In the genomic region with DNA sequence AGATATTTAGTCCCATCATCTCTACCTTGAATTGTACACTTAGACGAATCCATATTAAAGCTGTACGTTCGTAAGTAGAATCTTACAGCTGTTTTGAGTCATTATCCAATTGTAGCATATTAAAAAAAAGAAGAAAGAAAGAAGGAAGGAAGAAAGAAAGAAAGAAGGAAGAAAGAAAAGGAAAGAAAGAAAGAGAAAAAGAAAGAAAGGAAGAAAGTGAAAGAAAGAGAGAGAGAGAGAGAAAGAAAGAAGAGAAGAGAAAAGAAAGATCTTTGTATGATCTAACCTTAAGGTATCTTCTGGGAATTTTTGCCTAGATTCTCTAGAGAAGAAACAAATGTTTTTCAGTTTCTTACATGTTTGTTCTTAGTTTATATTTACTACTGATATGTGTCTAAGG, we compare ENCODE assay signal across 13 cellular contexts. TPM values are rescaled to one million over a fixed set of nuclear protein-coding genes. Genes with fewer than 3 reads are reported as not detected.
A peak's percentile ranks its signal among the peaks of the same experiment; 100 is the strongest.
DNase-seq lines count a peak whose midpoint lies in the region; ATAC-seq and TF ChIP-seq lines count a peak whose summit lies in the region.
"Had no signal": no experiment of that assay in that cellular context is flagged by ENCODE, and none has a peak within 500 bp of the region (broad histone marks: within the 10 kb centered on the region; RNA-seq: fewer than 3 reads in every experiment).

No MANE protein-coding gene starts in this region.

- DNase-seq in MM.1S (no peak), colonic mucosa (no peak), tibial artery (no peak)
- no peak for DNase-seq in central memory CD4-positive, alpha-beta T cell
- DNase-seq: activated CD4-positive, alpha-beta memory T cell treated with anti-CD3 and anti-CD28 coated beads for 36 hours; activated gamma-delta T cell treated with Interleukin-2 at 50 U/mL for 16 hours; NCI-H226; stimulated activated CD4-positive, alpha-beta T cell treated with anti-CD3 and anti-CD28 coated beads, Interleukin-4, amount 100 ng/mL, for 4 hours; stimulated activated naive CD8-positive, alpha-beta T cell treated with anti-CD3 and anti-CD28 coated beads, Interleukin-15, Interleukin-2, amounts not matched to agents 100 U/mL and 50 U/mL, for 24 hours had no signal

- H3K36me3 ChIP-seq in MM.1S (replicated peaks; ENCODE audit: insufficient read depth, low read length): no peaks in the 10 kb centered on the region
- no peaks in the 10 kb centered on the region for H3K36me3 ChIP-seq in colonic mucosa
- no peaks in the 10 kb centered on the region for H3K36me3 ChIP-seq in mucosa of rectum (ENCODE audit: control insufficient read depth in 2 of 2, insufficient read depth in 2 of 2, low read length in 2 of 2)
- H3K36me3 ChIP-seq in tibial artery: no peaks in the 10 kb centered on the region

- H3K4me3 ChIP-seq in MM.1S (ENCODE audit: low read length) (no peak overlapping the region), colonic mucosa (no peak overlapping the region), mucosa of rectum (ENCODE audit: low read length in 2 of 2) (peak overlapping the region; percentile 57 to 60), tibial artery (peak overlapping the region; percentile 37 to 47)
- H3K4me3 ChIP-seq: lung had no signal

- intact Hi-C loops in colonic mucosa (cut with DNase I) (no loop called here), tibial artery (cut with DNase I; ENCODE audit: low total_unique reads) (no loop called here)

- H3K9me2 ChIP-seq in MM.1S (replicated peaks; ENCODE audit: insufficient read depth, low read length): no peaks in the 10 kb centered on the region

- 0 out of 2 replicates have a peak overlapping the region, but pooled peaks have one; percentile 18 for H2AFZ ChIP-seq in MM.1S (ENCODE audit: low read length)

- peak overlapping the region; percentile 34 for H3K4me2 ChIP-seq in MM.1S (ENCODE audit: low read depth, low read length)

- H3F3A ChIP-seq in MM.1S (ENCODE audit: insufficient read depth, low read length): no peaks in the 10 kb centered on the region

- H3K4me1 ChIP-seq in MM.1S (ENCODE audit: low read length) (peaks cover 8% of the 10 kb centered on the region; the same call in 1 of the 2 replicates), colonic mucosa (no peaks in the 10 kb centered on the region), mucosa of rectum (ENCODE audit: control insufficient read depth in 2 of 2, insufficient read depth in 2 of 2, low read length in 2 of 2) (peaks cover 0 to 2% of the 10 kb centered on the region in 2 donors), tibial artery (peaks cover 0 to 21% (median 4%) of the 10 kb centered on the region in 4 donors)

- no peaks in the 10 kb centered on the region for H4K20me1 ChIP-seq in MM.1S (ENCODE audit: insufficient read depth, low read length)

- TF ChIP-seq CTCF in MM.1S (IDR thresholded peaks at IDR 0.05; ENCODE audit: low read length) (no peak), colonic mucosa (IDR thresholded peaks at IDR 0.05) (no peak), tibial artery (IDR thresholded peaks at IDR 0.05) (no peak)

- H3K9me3 ChIP-seq in MM.1S (replicated peaks; ENCODE audit: insufficient read depth, low read length) (no peaks in the 10 kb centered on the region), colonic mucosa (no peaks in the 10 kb centered on the region), mucosa of rectum (ENCODE audit: control insufficient read depth in 2 of 2, low read length in 2 of 2) (no peaks in the 10 kb centered on the region), tibial artery (no peaks in the 10 kb centered on the region)

- H3K9ac ChIP-seq in MM.1S (ENCODE audit: low read length): no peak overlapping the region
- H3K9ac ChIP-seq in colonic mucosa (ENCODE audit: low read depth in 2 of 2, low read length in 2 of 2): no peak overlapping the region
- H3K9ac ChIP-seq in mucosa of rectum (ENCODE audit: low read depth in 1 of 2, low read length in 2 of 2): peak overlapping the region in 1 of 2 donors; percentile 17

- H3K79me2 ChIP-seq in MM.1S (ENCODE audit: low read length): no peaks in the 10 kb centered on the region

- ATAC-seq in HG03139 (IDR thresholded peaks at IDR 0.05; ENCODE audit: unreplicated experiment) (no peak), GM21717 (IDR thresholded peaks at IDR 0.05; ENCODE audit: unreplicated experiment) (no peak)
- ATAC-seq: stimulated activated naive CD8-positive, alpha-beta T cell treated with anti-CD3 and anti-CD28 coated beads, Interleukin-15, Interleukin-2, amounts not matched to agents 100 U/mL and 50 U/mL, for 24 hours had no signal

- H3K27ac ChIP-seq in MM.1S (ENCODE audit: low read length): no peak overlapping the region
- peak overlapping the region; percentile 31 for H3K27ac ChIP-seq in colonic mucosa
- H3K27ac ChIP-seq in mucosa of rectum (ENCODE audit: low read depth in 2 of 2, low read length in 2 of 2): peak overlapping the region in 1 of 2 donors; percentile 67
- peak overlapping the region in 1 of 2 donors; percentile 45 for H3K27ac ChIP-seq in tibial artery

- H3K27me3 ChIP-seq in MM.1S (replicated peaks; ENCODE audit: insufficient read depth, low read length) (no peaks in the 10 kb centered on the region), colonic mucosa (no peaks in the 10 kb centered on the region), mucosa of rectum (ENCODE audit: control insufficient read depth in 2 of 2, insufficient read depth in 2 of 2, low read length in 2 of 2) (no peaks in the 10 kb centered on the region), tibial artery (no peaks in the 10 kb centered on the region)

RNA-seq across cellular contexts. Expression of a gene that starts 2.5 kb away (rescaled TPM):
- 100 to 1,000 TPM in 1 of 2 donors, 10 to 100 TPM in 1; 79.0 to 240 TPM for total RNA-seq in colonic mucosa
- total RNA-seq: activated CD4-positive, alpha-beta memory T cell treated with anti-CD3 and anti-CD28 coated beads for 36 hours had no signal

Comparison
In these comparisons a context has a peak if more than half of its experiments do, and no peak if none do; other contexts are left out.
1. H3K4me3 ChIP-seq: peak in mucosa of rectum (2 of 2) and tibial artery (2 of 2); none in MM.1S (single experiment) and colonic mucosa (single experiment).